16 cellular contexts compared by ENCODE assay signal in genomic region chr19:43198686-43199419, GRCh38. TPM values are rescaled to one million over a fixed set of nuclear protein-coding genes. Genes with fewer than 3 reads are reported as not detected.
DNase-seq lines count a peak whose midpoint lies in the region; ATAC-seq, FAIRE-seq and TF ChIP-seq lines count a peak whose summit lies in the region.
"Not testable (repeated sequence)": the region's sequence is repeated elsewhere in the genome, so short reads cannot be mapped to it uniquely, and the experiment has no call there.
"Had no signal": no experiment of that assay in that cellular context is flagged by ENCODE, and none has a peak within 500 bp of the region (broad histone marks: within the 10 kb centered on the region; RNA-seq: fewer than 3 reads in every experiment).

No MANE protein-coding gene starts in this region.

- not testable (repeated sequence) for H3K27me3 ChIP-seq in DOHH2 (ENCODE audit: control insufficient read depth, low read length); OCI-LY1 (ENCODE audit: insufficient read depth, low read length); WERI-Rb-1 (ENCODE audit: insufficient read depth, low read depth, severe bottlenecking); K562 (ENCODE audit: control insufficient read depth in 2 of 2, insufficient read depth in 2 of 2, low read length in 2 of 2)

- not testable (repeated sequence) for H3K36me3 ChIP-seq in DOHH2 (ENCODE audit: control insufficient read depth, low read length); HEK293 (ENCODE audit: control insufficient read depth in 2 of 2, insufficient read depth in 1 of 2, low read length in 2 of 2); OCI-LY1 (ENCODE audit: insufficient read depth, low read length); WERI-Rb-1; K562 (ENCODE audit: control insufficient read depth, insufficient read depth, low read length)

- not testable (repeated sequence) for H3K4me3 ChIP-seq in DOHH2 (ENCODE audit: low read length); HEK293 (ENCODE audit: low read depth, low read length); OCI-LY1 (ENCODE audit: low read depth, low read length, poor library complexity, severe bottlenecking); WERI-Rb-1 (ENCODE audit: low read depth, low read length); K562; fibroblast of villous mesenchyme (ENCODE audit: low read depth, low read length); retinal pigment epithelial cell (ENCODE audit: low read length)

- not testable (repeated sequence) for H2AFZ ChIP-seq in OCI-LY1 (ENCODE audit: low read length); K562 (ENCODE audit: low read depth, low read length)

- not testable (repeated sequence) for H3F3A ChIP-seq in DOHH2 (ENCODE audit: control insufficient read depth, insufficient read depth); OCI-LY1 (ENCODE audit: insufficient read depth, low read length)

- H3K9me1 ChIP-seq in K562 (ENCODE audit: control insufficient read depth, insufficient read depth, low read length), result not testable (repeated sequence)

- not testable (repeated sequence) for TF ChIP-seq EP300 in K562 (IDR thresholded peaks at IDR 0.05; ENCODE audit: low read length)

- not testable (repeated sequence) for TF ChIP-seq POLR2A in K562 (conservative IDR thresholded peaks at IDR 0.05)

- POLR2A ChIA-PET in HEK293 (lab: Yijun Ruan, JAX); K562 (lab: Yijun Ruan, JAX): not testable (repeated sequence)

- not testable (repeated sequence) for H3K4me1 ChIP-seq in DOHH2 (ENCODE audit: control insufficient read depth, low read length); HEK293 (ENCODE audit: control insufficient read depth, insufficient read depth, low read length); OCI-LY1 (ENCODE audit: insufficient read depth, low read length, severe bottlenecking); K562 (replicated peaks in 1 of 2; ENCODE audit: control insufficient read depth in 2 of 2, insufficient read depth in 2 of 2, low read length in 2 of 2)

- DNase-seq in AG09319 (ENCODE audit: extremely low read depth, low read depth); fibroblast of villous mesenchyme (ENCODE audit: low read depth); retinal pigment epithelial cell (ENCODE audit: low read depth): not testable (repeated sequence)
- DNase-seq in WERI-Rb-1 (peak; percentile 65), K562 (ENCODE audit: extremely low read depth in 1 of 4, low spot score in 3 of 4) (peak in 1 of 4 experiments; percentile 8)

- CTCF ChIA-PET in HEK293 (lab: Yijun Ruan, JAX), result interaction anchor here (0.9 to 10.1 kb wide), 11 partner anchors 9 to 227 kb away, joined by 3 to 117 read pairs (median 4); partner anchors contain the start of gene PSG4
- CTCF ChIA-PET in K562 (lab: Yijun Ruan, JAX; ENCODE audit: low intra/inter-chr PET ratio), result not testable (repeated sequence)

- 0 out of 4 replicates have a peak, but pooled peaks of 1 of the 2 experiments have one; percentile 21 for TF ChIP-seq RAD21 in K562 (CRISPR knock-in tag; conservative IDR thresholded peaks at IDR 0.05 in 1 of 2, IDR thresholded peaks at IDR 0.05 in 1 of 2)

- not testable (repeated sequence) for H3K79me2 ChIP-seq in DOHH2 (ENCODE audit: control insufficient read depth, low read length); OCI-LY1 (ENCODE audit: insufficient read depth, low read length); K562 (ENCODE audit: control insufficient read depth, insufficient read depth, low read length)

- H3K27ac ChIP-seq in DOHH2 (ENCODE audit: low read depth, low read length); HEK293 (ENCODE audit: extremely low read depth, low read depth, low read length); OCI-LY1 (ENCODE audit: low read depth, low read length, poor library complexity, severe bottlenecking); WERI-Rb-1; K562 (ENCODE audit: extremely low read depth, low read depth, low read length): not testable (repeated sequence)

- H3K9ac ChIP-seq in OCI-LY1 (ENCODE audit: low read length); K562 (ENCODE audit: insufficient read depth in 1 of 2, low read depth in 2 of 2, low read length in 2 of 2): not testable (repeated sequence)

- FAIRE-seq in K562 (lab: Jason Lieb, UNC), result not testable (repeated sequence)

- not testable (repeated sequence) for BruUV-seq in K562 (replicated peaks; lab: Mats Ljungman, UMichigan)

- ATAC-seq in K562, result not testable (repeated sequence)

- in situ Hi-C loops in K562 (cut with MboI), result not testable (repeated sequence)

- 0% methylated on average over 5 of the region's 5 CpGs for WGBS in K562 (ENCODE audit: insufficient coverage, low coverage, missing lambda C conversion rate)

- intact Hi-C loops in K562 (cut with micrococcal nuclease), result not testable (repeated sequence)

- TF ChIP-seq CTCF in AG09319 (IDR thresholded peaks at IDR 0.05; ENCODE audit: low read depth, low read length) (peak; percentile 10), DOHH2 (IDR thresholded peaks at IDR 0.05; ENCODE audit: low read depth, low read length, poor library complexity, severe bottlenecking) (peak; percentile 40), HEK293 (tag by site-specific recombination; IDR thresholded peaks at IDR 0.05) (peak; percentile 83), OCI-LY1 (IDR thresholded peaks at IDR 0.05; ENCODE audit: low read length) (peak; percentile 35; the same call in 1 of the 2 replicates), WERI-Rb-1 (IDR thresholded peaks at IDR 0.05; ENCODE audit: low read depth, low read length) (peak; percentile 32; the same call in 1 of the 2 replicates), K562 (IDR thresholded peaks at IDR 0.05 in 2 of 3, conservative IDR thresholded peaks at IDR 0.05 in 1 of 3; ENCODE audit: insufficient read depth in 2 of 3, low read depth in 1 of 3, low read length in 3 of 3) (peak; percentile 15 to 30 (median 19); a peak in 3 of 6 replicates), fibroblast of villous mesenchyme (IDR thresholded peaks at IDR 0.05; ENCODE audit: insufficient read depth, low read depth, low read length) (peak; percentile 35), retinal pigment epithelial cell (conservative IDR thresholded peaks at IDR 0.05; ENCODE audit: low read depth, low read length) (peak; percentile 18)

- H4K20me1 ChIP-seq in DOHH2 (ENCODE audit: control insufficient read depth, insufficient read depth, low read depth, low read length); OCI-LY1 (ENCODE audit: insufficient read depth, low read length); K562 (replicated peaks; ENCODE audit: control insufficient read depth, insufficient read depth, low read length): not testable (repeated sequence)

- H3K9me2 ChIP-seq in DOHH2 (replicated peaks; ENCODE audit: control insufficient read depth, low read length); OCI-LY1 (ENCODE audit: low read depth, low read length): not testable (repeated sequence)

- not testable (repeated sequence) for H3K4me2 ChIP-seq in DOHH2 (ENCODE audit: low read length); OCI-LY1 (ENCODE audit: low read length); K562 (ENCODE audit: insufficient read depth, low read length)

- not testable (repeated sequence) for H3K9me3 ChIP-seq in DOHH2 (ENCODE audit: control insufficient read depth, insufficient read depth, low read length); HEK293 (ENCODE audit: control insufficient read depth, insufficient read depth, low read depth, low read length); OCI-LY1 (ENCODE audit: low read length); WERI-Rb-1 (ENCODE audit: severe bottlenecking); K562 (replicated peaks; ENCODE audit: control insufficient read depth, insufficient read depth, low read depth, low read length)

RNA-seq across cellular contexts. Expression of gene PSG4, which starts 6.6 kb away (rescaled TPM):
- not detected in 2 replicates for total RNA-seq in K562 (2011; cell fraction: chromatin; rRNA removed; ENCODE audit: low replicate concordance)
- not detected in 2 replicates for total RNA-seq in K562 (2011; cell fraction: nucleolus; rRNA removed)
- not detected in 2 replicates for total RNA-seq in K562 (2011; cell fraction: nucleoplasm; rRNA removed)
- total RNA-seq in K562 (2014; rRNA removed) (not detected in 2 replicates), K562 (2014; rRNA removed; fragmentation: Illumina TruSeq; extraction: Trizol) (not detected in 2 replicates), K562 (2015; rRNA removed; fragmentation: Illumina TruSeq; extraction: Trizol) (not detected in 2 replicates), K562 (2021) (not detected in 2 replicates), fibroblast of villous mesenchyme (1.9 and 121 TPM in 2 replicates)
- polyA plus RNA-seq in K562 (2011; rRNA removed) (not detected in 2 replicates), K562 (2014; fragmentation: Illumina TruSeq; extraction: Trizol) (not detected in 2 replicates), K562 (2014; fragmentation: Nextera tagmentation; extraction: Ambion mirVana) (not detected), K562 (2014; rRNA removed) (0.03 TPM in 1 of 2 replicates, not detected in the other)
- polyA plus RNA-seq in K562 (2011; cell fraction: cytosol; rRNA removed), result not detected in 2 replicates
- not detected in 2 replicates for polyA plus RNA-seq in K562 (2011; cell fraction: nucleus; rRNA removed)
- polyA plus RNA-seq in K562 (2012), result 0.25 TPM in 1 of 2 replicates, not detected in the other
- not detected in 2 replicates for polyA minus RNA-seq in K562 (2011; rRNA and poly(A)+ RNA removed)
- polyA minus RNA-seq in K562 (2011; cell fraction: cytosol; rRNA and poly(A)+ RNA removed), result not detected in 2 replicates
- not detected in 2 replicates for polyA minus RNA-seq in K562 (2011; cell fraction: nucleus; rRNA and poly(A)+ RNA removed)
- total RNA-seq: activated CD4-positive, alpha-beta memory T cell treated with anti-CD3 and anti-CD28 coated beads, Interleukin-2, amount 10 ng/mL, durations not matched to agents 7 days and 5 days; dermis microvascular lymphatic vessel endothelial cell; liver; naive thymus-derived CD8-positive, alpha-beta T cell; Peyer's patch; pulmonary artery endothelial cell; thoracic aorta; uterus had no signal
- polyA plus RNA-seq: liver; naive thymus-derived CD8-positive, alpha-beta T cell had no signal

RNA-seq across cellular contexts. Expression of gene PSG5, which starts 12.5 kb away (rescaled TPM):
- not detected in 2 replicates for total RNA-seq in K562 (2011; cell fraction: chromatin; rRNA removed; ENCODE audit: low replicate concordance)
- total RNA-seq in K562 (2011; cell fraction: nucleolus; rRNA removed), result not detected in 2 replicates
- not detected in 2 replicates for total RNA-seq in K562 (2011; cell fraction: nucleoplasm; rRNA removed)
- total RNA-seq in K562 (2014; rRNA removed) (not detected in 2 replicates), K562 (2014; rRNA removed; fragmentation: Illumina TruSeq; extraction: Trizol) (not detected in 2 replicates), K562 (2015; rRNA removed; fragmentation: Illumina TruSeq; extraction: Trizol) (not detected in 2 replicates), K562 (2021) (not detected in 2 replicates), fibroblast of villous mesenchyme (39.3 and 45.3 TPM in 2 replicates)
- polyA plus RNA-seq in K562 (2011; rRNA removed) (not detected in 2 replicates), K562 (2014; fragmentation: Illumina TruSeq; extraction: Trizol) (not detected in 2 replicates), K562 (2014; fragmentation: Nextera tagmentation; extraction: Ambion mirVana) (not detected), K562 (2014; rRNA removed) (not detected in 2 replicates)
- not detected in 2 replicates for polyA plus RNA-seq in K562 (2011; cell fraction: cytosol; rRNA removed)
- not detected in 2 replicates for polyA plus RNA-seq in K562 (2011; cell fraction: nucleus; rRNA removed)
- polyA plus RNA-seq in K562 (2012), result not detected in 2 replicates
- polyA minus RNA-seq in K562 (2011; rRNA and poly(A)+ RNA removed), result not detected in 2 replicates
- not detected in 2 replicates for polyA minus RNA-seq in K562 (2011; cell fraction: cytosol; rRNA and poly(A)+ RNA removed)
- polyA minus RNA-seq in K562 (2011; cell fraction: nucleus; rRNA and poly(A)+ RNA removed), result not detected in 2 replicates
- total RNA-seq: activated CD4-positive, alpha-beta memory T cell treated with anti-CD3 and anti-CD28 coated beads, Interleukin-2, amount 10 ng/mL, durations not matched to agents 7 days and 5 days; dermis microvascular lymphatic vessel endothelial cell; liver; naive thymus-derived CD8-positive, alpha-beta T cell; Peyer's patch; pulmonary artery endothelial cell; thoracic aorta; uterus had no signal
- polyA plus RNA-seq: liver; naive thymus-derived CD8-positive, alpha-beta T cell had no signal

Comparison
In these comparisons a context has a peak if more than half of its experiments do, and no peak if none do; other contexts are left out.
1. CTCF ChIP-seq: peak in every context shown above with its lines; median percentile 83 in HEK293; 40 in DOHH2; 35 in OCI-LY1; 35 in fibroblast of villous mesenchyme; 32 in WERI-Rb-1; 19 in K562; 18 in retinal pigment epithelial cell; 10 in AG09319.
2. RNA of gene PSG5, which starts 12.5 kb away (total RNA-seq): 39.3 to 45.3 TPM in fibroblast of villous mesenchyme; not detected in K562; every median in the first group is over 10 times any median in the second.